Comparison of ENCODE assay signal across 23 cellular contexts in the genomic region with DNA sequence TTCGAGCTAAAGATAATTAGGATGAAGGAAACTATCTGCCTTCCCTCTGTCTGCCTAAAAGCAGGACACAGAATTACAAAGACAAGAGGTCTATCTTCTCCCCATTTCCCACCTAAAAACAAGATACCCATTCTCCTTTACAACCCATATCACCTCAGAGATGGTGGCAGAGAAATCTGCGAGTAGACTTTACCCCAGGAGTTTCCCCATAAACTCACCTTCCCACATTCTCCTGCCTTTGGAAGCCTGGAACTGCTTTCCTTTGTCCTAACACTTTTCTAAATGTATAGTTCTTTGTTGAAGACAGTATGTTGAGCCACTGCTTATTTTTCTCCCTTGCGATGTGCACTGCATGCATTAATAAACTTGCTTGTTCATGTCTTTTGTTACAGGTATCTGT.
"Had no signal": no experiment of that assay in that cellular context is flagged by ENCODE, and none has a peak within 500 bp of the region (broad histone marks: within the 10 kb centered on the region; RNA-seq: fewer than 3 reads in every experiment).

No MANE protein-coding gene starts in this region.

- H3K4me3 ChIP-seq: coronary artery, gastroesophageal sphincter, heart left ventricle, left lung, psoas muscle, sigmoid colon, stomach, transverse colon, upper lobe of right lung, uterus had no signal

- H3K27me3 ChIP-seq: gastroesophageal sphincter, heart left ventricle, left lung, sigmoid colon, stomach, transverse colon, upper lobe of right lung, uterus had no signal

- H3K27ac Mint-ChIP-seq: mesothelial cell of epicardium; naive thymus-derived CD4-positive, alpha-beta T cell; stimulated activated effector memory CD8-positive, alpha-beta T cell treated with anti-CD3 and anti-CD28 coated beads, Interleukin-12 subunit alpha, Interleukin-12 subunit beta, amount 100 ng/mL, for 72 hours had no signal

- H3K9me3 Mint-ChIP-seq: mesothelial cell of epicardium; nephron; stimulated activated effector memory CD8-positive, alpha-beta T cell treated with anti-CD3 and anti-CD28 coated beads, Interleukin-12 subunit alpha, Interleukin-12 subunit beta, amount 100 ng/mL, for 72 hours had no signal

- H3K4me1 ChIP-seq: gastroesophageal sphincter, heart left ventricle, left lung, psoas muscle, sigmoid colon, upper lobe of right lung, uterus had no signal

- H3K36me3 Mint-ChIP-seq: naive thymus-derived CD4-positive, alpha-beta T cell; stimulated activated effector memory CD8-positive, alpha-beta T cell treated with anti-CD3 and anti-CD28 coated beads, Interleukin-12 subunit alpha, Interleukin-12 subunit beta, amount 100 ng/mL, for 72 hours had no signal

- DNase-seq: effector CD4-positive, alpha-beta T cell; foreskin fibroblast; heart left ventricle; left lung; mesenchymal stem cell; naive thymus-derived CD4-positive, alpha-beta T cell; nucleus accumbens; psoas muscle; right cardiac atrium; sigmoid colon; stimulated activated CD4-positive, alpha-beta T cell treated with anti-CD3 and anti-CD28 coated beads, Interleukin-2, amount 100 ng/mL, for 24 hours; stimulated activated CD4-positive, alpha-beta T cell treated with anti-CD3 and anti-CD28 coated beads, Interleukin-4, amount 100 ng/mL, for 24 hours; stimulated activated naive CD4-positive, alpha-beta T cell treated with Interleukin-2 at 50 U/mL for 16 hours; stomach; transverse colon; upper lobe of right lung; uterus had no signal

- H3K36me3 ChIP-seq: gastroesophageal sphincter, heart left ventricle, left lung, sigmoid colon, stomach, transverse colon, upper lobe of right lung, uterus had no signal

- H3K4me3 Mint-ChIP-seq: mesothelial cell of epicardium; naive thymus-derived CD4-positive, alpha-beta T cell; nephron; stimulated activated effector memory CD8-positive, alpha-beta T cell treated with anti-CD3 and anti-CD28 coated beads, Interleukin-12 subunit alpha, Interleukin-12 subunit beta, amount 100 ng/mL, for 72 hours had no signal

- H3K9me3 ChIP-seq: gastroesophageal sphincter, heart left ventricle, left lung, psoas muscle, sigmoid colon, stomach, transverse colon, upper lobe of right lung, uterus had no signal

- H3K4me1 Mint-ChIP-seq: stimulated activated effector memory CD8-positive, alpha-beta T cell treated with anti-CD3 and anti-CD28 coated beads, Interleukin-12 subunit alpha, Interleukin-12 subunit beta, amount 100 ng/mL, for 72 hours had no signal

- H3K27ac ChIP-seq: coronary artery, epithelial cell of prostate, gastroesophageal sphincter, heart left ventricle, left lung, psoas muscle, sigmoid colon, stomach, transverse colon, upper lobe of right lung, uterus had no signal
